ENCODE assay signal across 1 cellular context in the genomic region with DNA sequence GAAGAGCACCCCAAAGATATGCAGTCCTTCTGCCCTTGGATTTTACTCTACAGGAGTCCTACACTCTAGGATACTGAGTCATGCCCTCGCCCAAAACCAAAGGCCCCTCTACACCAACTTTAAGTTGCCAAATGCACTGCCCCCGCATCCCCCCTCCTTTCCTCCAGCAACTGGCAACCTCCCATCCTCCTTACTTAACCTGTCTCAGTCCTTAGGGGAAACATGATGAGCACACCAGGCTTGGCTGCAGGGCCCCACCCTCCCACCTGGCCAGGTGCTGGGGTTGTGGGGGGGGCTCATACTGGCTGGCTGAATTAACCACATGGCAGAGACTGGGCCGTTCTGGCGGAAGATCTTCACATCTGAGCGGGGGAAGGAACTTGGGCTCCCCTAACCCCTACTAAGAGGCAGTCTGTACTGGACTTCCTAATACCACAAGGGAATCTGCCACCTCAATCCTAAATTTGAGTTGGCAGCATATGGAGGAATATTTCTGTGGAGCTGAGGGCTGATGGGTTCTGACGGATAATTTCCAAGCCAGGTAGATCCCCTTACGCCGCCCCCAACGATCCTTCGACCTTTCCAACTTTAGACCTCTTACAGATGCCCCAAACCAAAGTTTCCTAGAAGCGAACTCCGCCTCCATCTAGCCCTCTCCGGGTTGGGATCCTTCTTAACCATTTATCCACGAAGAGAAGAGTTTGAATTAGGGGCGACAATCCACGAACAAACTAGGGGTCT.
TF ChIP-seq lines count a peak whose summit lies in the region.

No MANE protein-coding gene starts in this region.

TF ChIP-seq in K562, 482 proteins besides CTCF, POLR2A, EP300 and RAD21:
- no peak for TF ChIP-seq ZNF512 (tag; IDR thresholded peaks at IDR 0.05)
- TF ChIP-seq RHOXF2B (CRISPR knock-in tag; conservative IDR thresholded peaks at IDR 0.05) = 0 out of 2 replicates have a peak, but pooled peaks have one; percentile 18
- TF ChIP-seq, protein P1, sequence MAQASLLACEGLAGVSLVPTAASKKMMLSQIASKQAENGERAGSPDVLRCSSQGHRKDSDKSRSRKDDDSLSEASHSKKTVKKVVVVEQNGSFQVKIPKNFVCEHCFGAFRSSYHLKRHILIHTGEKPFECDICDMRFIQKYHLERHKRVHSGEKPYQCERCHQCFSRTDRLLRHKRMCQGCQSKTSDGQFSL (CRISPR knock-in tag; IDR thresholded peaks at IDR 0.05) = peak; percentile 84
- TF ChIP-seq, protein P1 (tag; IDR thresholded peaks at IDR 0.05) = no peak
- TF ChIP-seq EGR1 (conservative IDR thresholded peaks at IDR 0.05) = peak; percentile 72
- 0 out of 2 replicates have a peak, but pooled peaks have one; percentile 30 for TF ChIP-seq NKRF (IDR thresholded peaks at IDR 0.05; ENCODE audit: borderline replicate concordance)
- TF ChIP-seq KDM5B (IDR thresholded peaks at IDR 0.05; ENCODE audit: insufficient replicate concordance, low read depth, low read length) = peak; percentile 49
- TF ChIP-seq ZEB2 (IDR thresholded peaks at IDR 0.05) = peak; percentile 24; the same call in 1 of the 2 replicates
- TF ChIP-seq FOXM1 (IDR thresholded peaks at IDR 0.05; ENCODE audit: low read depth) = no peak
- no peak for TF ChIP-seq FOXM1 (CRISPR knock-in tag; IDR thresholded peaks at IDR 0.05; ENCODE audit: low read depth)
- peak; percentile 7 for TF ChIP-seq PRDM10 (IDR thresholded peaks at IDR 0.05; ENCODE audit: partially characterized antibody)
- TF ChIP-seq TFAP4 (CRISPR knock-in tag; IDR thresholded peaks at IDR 0.05; ENCODE audit: borderline replicate concordance) = 0 out of 2 replicates have a peak, but pooled peaks have one; percentile 3
- TF ChIP-seq ID3 (CRISPR knock-in tag; IDR thresholded peaks at IDR 0.05) = no peak
- TF ChIP-seq ID3 (tag; IDR thresholded peaks at IDR 0.05) = 0 out of 2 replicates have a peak, but pooled peaks have one; percentile 13
- TF ChIP-seq, protein P2, sequence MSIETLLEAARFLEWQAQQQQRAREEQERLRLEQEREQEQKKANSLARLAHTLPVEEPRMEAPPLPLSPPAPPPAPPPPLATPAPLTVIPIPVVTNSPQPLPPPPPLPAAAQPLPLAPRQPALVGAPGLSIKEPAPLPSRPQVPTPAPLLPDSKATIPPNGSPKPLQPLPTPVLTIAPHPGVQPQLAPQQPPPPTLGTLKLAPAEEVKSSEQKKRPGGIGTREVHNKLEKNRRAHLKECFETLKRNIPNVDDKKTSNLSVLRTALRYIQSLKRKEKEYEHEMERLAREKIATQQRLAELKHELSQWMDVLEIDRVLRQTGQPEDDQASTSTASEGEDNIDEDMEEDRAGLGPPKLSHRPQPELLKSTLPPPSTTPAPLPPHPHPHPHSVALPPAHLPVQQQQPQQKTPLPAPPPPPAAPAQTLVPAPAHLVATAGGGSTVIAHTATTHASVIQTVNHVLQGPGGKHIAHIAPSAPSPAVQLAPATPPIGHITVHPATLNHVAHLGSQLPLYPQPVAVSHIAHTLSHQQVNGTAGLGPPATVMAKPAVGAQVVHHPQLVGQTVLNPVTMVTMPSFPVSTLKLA (conservative IDR thresholded peaks at IDR 0.05) = 0 out of 4 replicates have a peak, but pooled peaks of 1 of the 2 experiments have one; percentile 6
- TF ChIP-seq SIN3A (IDR thresholded peaks at IDR 0.05; ENCODE audit: borderline replicate concordance in 2 of 2, control insufficient read depth in 1 of 2, low read depth in 2 of 2, low read length in 2 of 2) = peak; percentile 39 to 70; a peak in 1 of 4 replicates
- peak; percentile 39 for TF ChIP-seq TAF1 (IDR thresholded peaks at IDR 0.05; ENCODE audit: control insufficient read depth, extremely low read depth, insufficient read depth, low read length, severe bottlenecking)
- no peak for TF ChIP-seq BDP1 (IDR thresholded peaks at IDR 0.05; ENCODE audit: insufficient read depth, insufficient read length)
- TF ChIP-seq, protein P3, sequence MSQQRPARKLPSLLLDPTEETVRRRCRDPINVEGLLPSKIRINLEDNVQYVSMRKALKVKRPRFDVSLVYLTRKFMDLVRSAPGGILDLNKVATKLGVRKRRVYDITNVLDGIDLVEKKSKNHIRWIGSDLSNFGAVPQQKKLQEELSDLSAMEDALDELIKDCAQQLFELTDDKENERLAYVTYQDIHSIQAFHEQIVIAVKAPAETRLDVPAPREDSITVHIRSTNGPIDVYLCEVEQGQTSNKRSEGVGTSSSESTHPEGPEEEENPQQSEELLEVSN (IDR thresholded peaks at IDR 0.05; ENCODE audit: borderline replicate concordance in 1 of 2, extremely low read depth in 1 of 2, insufficient read depth in 1 of 2, insufficient read length in 1 of 2, low read depth in 1 of 2, low read length in 1 of 2, poor library complexity in 1 of 2, severe bottlenecking in 1 of 2) = peak in 1 of 2 experiments; percentile 3
- TF ChIP-seq CHD1 (IDR thresholded peaks at IDR 0.05; ENCODE audit: low read length) = peak; percentile 47
- no peak for TF ChIP-seq PCBP1 (IDR thresholded peaks at IDR 0.05; ENCODE audit: low read depth, low read length, poor library complexity, severe bottlenecking)
